Comparison of ENCODE assay signal across 23 cellular contexts in the genomic region with DNA sequence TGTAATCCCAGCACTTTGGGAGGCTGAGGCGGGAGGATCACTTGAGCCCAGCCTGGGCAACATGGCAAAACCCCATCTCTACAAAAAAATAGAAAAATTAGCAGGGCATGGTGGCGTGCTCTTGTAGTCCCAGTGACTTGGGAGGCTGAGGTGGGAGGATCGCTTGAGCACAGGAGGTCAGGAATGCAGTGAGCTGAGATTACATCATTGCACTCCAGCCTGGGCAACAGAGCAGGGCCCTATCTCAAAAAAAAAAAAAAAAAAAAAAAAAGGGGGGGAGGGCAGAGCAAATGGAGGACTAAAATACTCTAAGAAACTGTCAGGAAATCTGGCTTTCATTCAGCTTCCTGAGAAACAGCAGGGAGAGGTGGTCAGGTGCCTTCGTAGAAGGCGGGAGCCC. TPM values are rescaled to one million over a fixed set of nuclear protein-coding genes. Genes with fewer than 3 reads are reported as not detected.
A peak's percentile ranks its signal among the peaks of the same experiment; 100 is the strongest.
DNase-seq lines count a peak whose midpoint lies in the region; ATAC-seq and TF ChIP-seq lines count a peak whose summit lies in the region.
"Had no signal": no experiment of that assay in that cellular context is flagged by ENCODE, and none has a peak within 500 bp of the region (broad histone marks: within the 10 kb centered on the region; RNA-seq: fewer than 3 reads in every experiment).

No MANE protein-coding gene starts in this region.

- no peak overlapping the region for H3K27ac Mint-ChIP-seq in GM23338
- H3K27ac Mint-ChIP-seq: CD8-positive, alpha-beta memory T cell; HFFc6 had no signal

- no peaks in the 10 kb centered on the region for H3K9me3 Mint-ChIP-seq in GM23338
- H3K9me3 Mint-ChIP-seq: CD8-positive, alpha-beta memory T cell; HFFc6 had no signal

- peaks cover 17% of the 10 kb centered on the region for H3K27me3 Mint-ChIP-seq in GM23338 (ENCODE audit: insufficient read depth, low read depth, poor library complexity)

- no peak overlapping the region for H2AFZ ChIP-seq in GM23338
- H2AFZ ChIP-seq: PC-9 had no signal

- no peak overlapping the region for H3K9ac ChIP-seq in BLaER1
- H3K9ac ChIP-seq: KMS-11 had no signal

- H3K4me2 ChIP-seq in BLaER1 (peak overlapping the region; percentile 96), GM23338 (no peak overlapping the region)
- H3K4me2 ChIP-seq: KMS-11, PC-9 had no signal

- H4K20me1 ChIP-seq in BLaER1 (peaks cover 15% of the 10 kb centered on the region), GM23338 (replicated peaks; ENCODE audit: insufficient read depth) (peaks cover 4% of the 10 kb centered on the region)

- no peak overlapping the region for H3K4me3 Mint-ChIP-seq in GM23338
- H3K4me3 Mint-ChIP-seq: CD8-positive, alpha-beta memory T cell; HFFc6 had no signal

- peaks cover 99% of the 10 kb centered on the region for H3K4me1 ChIP-seq in BLaER1
- peaks cover 5% of the 10 kb centered on the region; the same call in 1 of the 2 replicates for H3K4me1 ChIP-seq in GM23338 (ENCODE audit: insufficient read depth)
- H3K4me1 ChIP-seq in gastrocnemius medialis, result peaks cover 32 to 53% of the 10 kb centered on the region in 2 donors

- H3F3A ChIP-seq in GM23338 (replicated peaks; ENCODE audit: low read depth), result peaks cover 12% of the 10 kb centered on the region; the same call in 1 of the 2 replicates

- peaks cover 16% of the 10 kb centered on the region for H3K36me3 Mint-ChIP-seq in GM23338 (ENCODE audit: low read depth)
- H3K36me3 Mint-ChIP-seq: CD8-positive, alpha-beta memory T cell had no signal

- H3K9me2 ChIP-seq in GM23338 (ENCODE audit: insufficient read depth), result no peaks in the 10 kb centered on the region

- no peaks in the 10 kb centered on the region for H3K9me3 ChIP-seq in BLaER1
- H3K9me3 ChIP-seq in gastrocnemius medialis, result no peaks in the 10 kb centered on the region

- DNase-seq in GM23338 (ENCODE audit: low spot score) (no peak), islet precursor cell (peak; percentile 59), gastrocnemius medialis (no peak), DMS114 treated with DMSO at 0.1 percent for 48 hours (lab: John Stamatoyannopoulos, UW; ENCODE audit: unreplicated experiment) (no peak), SIG-M5 (lab: John Stamatoyannopoulos, UW) (no peak)
- DNase-seq: ACHN; Calu3; CD8-positive, alpha-beta memory T cell; HFFc6; IMR-90; NCI-H1092 treated with DMSO at 0.1 percent for 48 hours; NCI-H1436 treated with DMSO at 0.1 percent for 48 hours; NCI-H1930; NCI-H2227 treated with DMSO at 0.1 percent for 48 hours; NCI-H510A treated with DMSO at 0.1 percent for 48 hours; NCI-H748 treated with DMSO at 0.1 percent for 48 hours; PC-9; RPMI8226 had no signal

- intact Hi-C loops in gastrocnemius medialis (cut with DNase I; ENCODE audit: low total_unique reads), result loop anchor here (10.0 kb wide), 1 partner anchor 191 kb away; the partner anchor contains the start of gene TEX52

- no peaks in the 10 kb centered on the region for H3K79me2 ChIP-seq in GM23338 (replicated peaks; ENCODE audit: insufficient read depth)

- H3K27ac ChIP-seq in BLaER1 (no peak overlapping the region; the same call in 1 of the 2 replicates), GM23338 (ENCODE audit: low read depth) (peak overlapping the region; percentile 66; the same call in 1 of the 2 replicates), gastrocnemius medialis (peak overlapping the region; percentile 70 to 88 (median 82))
- H3K27ac ChIP-seq: C4-2B, KMS-11, PC-9 had no signal

- ATAC-seq in GM23338 (no peak), gastrocnemius medialis (no peak), HG03139 (IDR thresholded peaks at IDR 0.05; ENCODE audit: unreplicated experiment) (no peak)
- ATAC-seq: SK-N-SH treated with all-trans-retinoic acid at 6 μM for 48 hours had no signal

- H3K27me3 ChIP-seq in BLaER1 (no peaks in the 10 kb centered on the region), GM23338 (ENCODE audit: insufficient read depth) (no peaks in the 10 kb centered on the region), gastrocnemius medialis (no peaks in the 10 kb centered on the region)

- TF ChIP-seq CTCF in GM23338 (conservative IDR thresholded peaks at IDR 0.05; ENCODE audit: low read depth in 2 of 2), result no peak
- TF ChIP-seq CTCF in gastrocnemius medialis (IDR thresholded peaks at IDR 0.05 in 4 of 5, conservative IDR thresholded peaks at IDR 0.05 in 1 of 5), result no peak

- peaks cover 26% of the 10 kb centered on the region for H3K4me1 Mint-ChIP-seq in GM23338
- H3K4me1 Mint-ChIP-seq: CD8-positive, alpha-beta memory T cell had no signal

- TF ChIP-seq POLR2A in gastrocnemius medialis (IDR thresholded peaks at IDR 0.05), result no peak

- H3K4me3 ChIP-seq in BLaER1 (no peak overlapping the region), GM23338 (no peak overlapping the region), gastrocnemius medialis (no peak overlapping the region)
- H3K4me3 ChIP-seq: PC-9 had no signal

- peaks cover 8% of the 10 kb centered on the region for H3K36me3 ChIP-seq in BLaER1
- H3K36me3 ChIP-seq in GM23338 (ENCODE audit: insufficient read depth), result peaks cover 14% of the 10 kb centered on the region
- H3K36me3 ChIP-seq in gastrocnemius medialis, result peaks cover 0 to 7% of the 10 kb centered on the region in 2 donors

- in situ Hi-C loops in gastrocnemius medialis (cut with MboI; ENCODE audit: low sequenced_read_pairs in 4 of 4), result loop anchor here in 1 of 4 donors (25.0 kb wide), 1 partner anchor 158 kb away; the partner anchor contains the start of genes FOXM1, RHNO1 and TULP3

TF ChIP-seq in GM23338, 12 proteins besides CTCF, POLR2A, EP300 and RAD21:
- TF ChIP-seq ZNF331 (CRISPR knock-in tag; IDR thresholded peaks at IDR 0.05; ENCODE audit: low read depth), result no peak
- no peak for TF ChIP-seq CREB1 (CRISPR knock-in tag; IDR thresholded peaks at IDR 0.05; ENCODE audit: low read depth)
- no peak for TF ChIP-seq ETS1 (IDR thresholded peaks at IDR 0.05)

RNA-seq across cellular contexts. Expression of gene TSPAN9, which starts 31.7 kb away (rescaled TPM):
- total RNA-seq in GM23338 (2014; rRNA removed; shearing (Covaris generic)), result 17.2 and 31.5 TPM in 2 replicates
- 5.1 and 6.0 TPM in 2 replicates for polyA plus RNA-seq in GM23338 (2016; fragmentation: Nextera tagmentation; extraction: Ambion mirVana)
- 1 to 10 TPM; 4.7 to 9.4 (median 7.4) TPM for total RNA-seq in gastrocnemius medialis
- polyA plus RNA-seq: CD8-positive, alpha-beta memory T cell had no signal
